ENCODE assay signal across 25 cellular contexts in genomic region chr9:130627051-130627450, GRCh38. TPM values are rescaled to one million over a fixed set of nuclear protein-coding genes. Genes with fewer than 3 reads are reported as not detected.
"Had no signal": no experiment of that assay in that cellular context is flagged by ENCODE, and none has a peak within 500 bp of the region (broad histone marks: within the 10 kb centered on the region; RNA-seq: fewer than 3 reads in every experiment).

No MANE protein-coding gene starts in this region.

- H3K4me3 ChIP-seq: ascending aorta, body of pancreas, MG63 had no signal

- H3K4me2 ChIP-seq: KMS-11 had no signal

- H3K4me1 Mint-ChIP-seq: activated CD4-positive, alpha-beta T cell treated with anti-CD3 and anti-CD28 coated beads, Interleukin-2, amount 10 ng/mL, durations not matched to agents 24 days and 14 days; activated CD8-positive, alpha-beta memory T cell treated with anti-CD3 and anti-CD28 coated beads, Interleukin-2, amount 10 ng/mL, durations not matched to agents 7 days and 5 days; activated naive CD4-positive, alpha-beta T cell treated with anti-CD3 and anti-CD28 coated beads, Interleukin-2, amount 50 U/mL, for 24 hours had no signal

- H3K27ac Mint-ChIP-seq: activated CD4-positive, alpha-beta T cell treated with anti-CD3 and anti-CD28 coated beads, Interleukin-2, amount 10 ng/mL, durations not matched to agents 24 days and 14 days; activated CD8-positive, alpha-beta memory T cell treated with anti-CD3 and anti-CD28 coated beads, Interleukin-2, amount 10 ng/mL, durations not matched to agents 7 days and 5 days; activated naive CD4-positive, alpha-beta T cell treated with anti-CD3 and anti-CD28 coated beads, Interleukin-2, amount 50 U/mL, for 24 hours; activated T-cell treated with anti-CD3 and anti-CD28 coated beads, Interleukin-2, amount 50 U/mL, for 24 hours; activated T-helper 1 cell treated with anti-CD3 and anti-CD28 coated beads, Interleukin-12 subunit alpha, Interleukin-12 subunit beta, Interleukin-2, Interleukin-4 antibody, amounts not matched to agents 30 ng/mL and 10 ng/mL and 1 ng/mL, durations not matched to agents 14 hours and 24 hours and 36 hours; T-helper 1 cell treated with Interleukin-12 subunit alpha and Interleukin-12 subunit beta and Interleukin-4 antibody, amounts not matched to agents 30 μg/mL and 1 μg/mL, for 36 hours had no signal

- H3K4me3 Mint-ChIP-seq: activated CD4-positive, alpha-beta T cell treated with anti-CD3 and anti-CD28 coated beads, Interleukin-2, amount 10 ng/mL, durations not matched to agents 24 days and 14 days; activated CD8-positive, alpha-beta memory T cell treated with anti-CD3 and anti-CD28 coated beads, Interleukin-2, amount 10 ng/mL, durations not matched to agents 7 days and 5 days; activated naive CD4-positive, alpha-beta T cell treated with anti-CD3 and anti-CD28 coated beads, Interleukin-2, amount 50 U/mL, for 24 hours; activated T-cell treated with anti-CD3 and anti-CD28 coated beads, Interleukin-2, amount 50 U/mL, for 24 hours; activated T-helper 1 cell treated with anti-CD3 and anti-CD28 coated beads, Interleukin-12 subunit alpha, Interleukin-12 subunit beta, Interleukin-2, Interleukin-4 antibody, amounts not matched to agents 30 ng/mL and 10 ng/mL and 1 ng/mL, durations not matched to agents 14 hours and 24 hours and 36 hours; T-helper 1 cell treated with Interleukin-12 subunit alpha and Interleukin-12 subunit beta and Interleukin-4 antibody, amounts not matched to agents 30 μg/mL and 1 μg/mL, for 36 hours had no signal

- H3K9ac ChIP-seq: KMS-11 had no signal

- H3K9me3 Mint-ChIP-seq: activated CD4-positive, alpha-beta T cell treated with anti-CD3 and anti-CD28 coated beads, Interleukin-2, amount 10 ng/mL, durations not matched to agents 24 days and 14 days; activated naive CD4-positive, alpha-beta T cell treated with anti-CD3 and anti-CD28 coated beads, Interleukin-2, amount 50 U/mL, for 24 hours; activated T-cell treated with anti-CD3 and anti-CD28 coated beads, Interleukin-2, amount 50 U/mL, for 24 hours; activated T-helper 1 cell treated with anti-CD3 and anti-CD28 coated beads, Interleukin-12 subunit alpha, Interleukin-12 subunit beta, Interleukin-2, Interleukin-4 antibody, amounts not matched to agents 30 ng/mL and 10 ng/mL and 1 ng/mL, durations not matched to agents 14 hours and 24 hours and 36 hours; T-helper 1 cell treated with Interleukin-12 subunit alpha and Interleukin-12 subunit beta and Interleukin-4 antibody, amounts not matched to agents 30 μg/mL and 1 μg/mL, for 36 hours had no signal

- H3K9me3 ChIP-seq: ascending aorta, body of pancreas, MG63 had no signal

- ATAC-seq: activated CD8-positive, alpha-beta memory T cell treated with anti-CD3 and anti-CD28 coated beads, Interleukin-2, amount 10 ng/mL, durations not matched to agents 7 days and 5 days; body of pancreas; PC-3 had no signal

- H3K27me3 ChIP-seq: ascending aorta, body of pancreas, MG63 had no signal

- H3K27ac ChIP-seq: ascending aorta, body of pancreas, KMS-11 had no signal

- H3K27me3 Mint-ChIP-seq: activated CD4-positive, alpha-beta T cell treated with anti-CD3 and anti-CD28 coated beads, Interleukin-2, amount 10 ng/mL, durations not matched to agents 24 days and 14 days; activated CD8-positive, alpha-beta memory T cell treated with anti-CD3 and anti-CD28 coated beads, Interleukin-2, amount 10 ng/mL, durations not matched to agents 7 days and 5 days; activated naive CD4-positive, alpha-beta T cell treated with anti-CD3 and anti-CD28 coated beads, Interleukin-2, amount 50 U/mL, for 24 hours; activated T-cell treated with anti-CD3 and anti-CD28 coated beads, Interleukin-2, amount 50 U/mL, for 24 hours had no signal

- H3K4me1 ChIP-seq: ascending aorta, body of pancreas had no signal

- DNase-seq: activated CD4-positive, alpha-beta T cell treated with anti-CD3 and anti-CD28 coated beads for 1 hour; activated CD4-positive, alpha-beta T cell treated with anti-CD3 and anti-CD28 coated beads, Interleukin-2, amount 10 ng/mL, durations not matched to agents 24 days and 14 days; activated CD4-positive, alpha-beta T cell treated with anti-CD3 and anti-CD28 coated beads, Interleukin-2, amount 50 U/mL, for 48 hours; activated CD8-positive, alpha-beta memory T cell treated with anti-CD3 and anti-CD28 coated beads, Interleukin-2, amount 10 ng/mL, durations not matched to agents 7 days and 5 days; activated effector memory CD4-positive, alpha-beta T cell treated with Interleukin-2 at 50 U/mL for 16 hours; activated naive CD4-positive, alpha-beta T cell; activated T-cell treated with anti-CD3 and anti-CD28 coated beads, Interleukin-2, amount 50 U/mL, for 24 hours; body of pancreas; MG63; NCI-H1105; NCI-H1436; NCI-H1694 treated with DMSO at 0.1 percent for 48 hours; NCI-H2081; NCI-H510A treated with DMSO at 0.1 percent for 48 hours; NCI-H69; NK-92 treated with Interleukin-12 subunit alpha and Interleukin-12 subunit beta, amount 100 ng/mL, for 24 hours; PC-3; SHP77 treated with DMSO at 0.1 percent for 48 hours had no signal

RNA-seq across cellular contexts. Expression of gene PRDM12, which starts 37.3 kb away (rescaled TPM):
- total RNA-seq: ascending aorta, body of pancreas, bronchial epithelial cell, PC-3, SK-MEL-5 had no signal
